In genomic region chr9:126965541-126966428, GRCh38 we compare ENCODE assay signal across 8 cellular contexts. TPM values are rescaled to one million over a fixed set of nuclear protein-coding genes. Genes with fewer than 3 reads are reported as not detected.
A peak's percentile ranks its signal among the peaks of the same experiment; 100 is the strongest.
DNase-seq lines count a peak whose midpoint lies in the region; TF ChIP-seq lines count a peak whose summit lies in the region.

No MANE protein-coding gene starts in this region.

- H3K27ac ChIP-seq in GM23248 (no peak overlapping the region), osteoblast (ENCODE audit: low read depth, low read length) (no peak overlapping the region)

- H3K4me2 ChIP-seq in GM23248 (ENCODE audit: unreplicated experiment), result no peak overlapping the region
- peak overlapping the region; percentile 75 for H3K4me2 ChIP-seq in osteoblast (ENCODE audit: insufficient read depth, low read length)

- H3K9me2 ChIP-seq in GM23248 (ENCODE audit: insufficient read depth), result no peaks in the 10 kb centered on the region

- H3K9ac ChIP-seq in GM23248, result no peak overlapping the region

- H3K36me3 ChIP-seq in GM23248 (ENCODE audit: low read depth) (no peaks in the 10 kb centered on the region), osteoblast (ENCODE audit: insufficient read depth, low read length) (no peaks in the 10 kb centered on the region)

- H3K4me3 ChIP-seq in GM23248, result no peak overlapping the region
- H3K4me3 ChIP-seq in osteoblast (ENCODE audit: insufficient read depth, low read length), result peak overlapping the region; percentile 45

- H3F3A ChIP-seq in GM23248 (ENCODE audit: insufficient read depth), result no peaks in the 10 kb centered on the region

- in situ Hi-C loops in GM23248 (cut with MboI), result no loop called here

- H4K20me1 ChIP-seq in GM23248 (ENCODE audit: insufficient read depth), result no peaks in the 10 kb centered on the region
- H4K20me1 ChIP-seq in osteoblast (ENCODE audit: insufficient read depth, low read length), result no peaks in the 10 kb centered on the region

- TF ChIP-seq CTCF in AG09319 (IDR thresholded peaks at IDR 0.05; ENCODE audit: low read depth, low read length), result peak; percentile 98
- peak; percentile 96 for TF ChIP-seq CTCF in osteoblast (IDR thresholded peaks at IDR 0.05; ENCODE audit: extremely low read depth, low read depth, low read length)

- H3K27me3 ChIP-seq in GM23248 (replicated peaks; ENCODE audit: insufficient read depth), result no peaks in the 10 kb centered on the region
- no peaks in the 10 kb centered on the region for H3K27me3 ChIP-seq in osteoblast (ENCODE audit: insufficient read depth, low read length)

- DNase-seq in AG09319 (ENCODE audit: extremely low read depth, low read depth), result peak; percentile 37
- DNase-seq in GM23248, result peak; percentile 77
- DNase-seq in NOMO-1 treated with dmso at 0.1 percent for 144 hours (lab: John Stamatoyannopoulos, UW; ENCODE audit: unreplicated experiment), result peak; percentile 11
- DNase-seq in activated T-cell treated with anti-CD3 and anti-CD28 coated beads for 48 hours (ENCODE audit: low read depth), result peak; percentile 21
- peak; percentile 45 for DNase-seq in fibroblast of the conjunctiva (ENCODE audit: low read depth)
- DNase-seq in osteoblast (ENCODE audit: insufficient read length, low spot score, missing footprints), result peak; percentile 95
- DNase-seq in NCI-H128 (lab: John Stamatoyannopoulos, UW; ENCODE audit: unreplicated experiment), result no peak
- DNase-seq in OCI-M2 (lab: John Stamatoyannopoulos, UW; ENCODE audit: unreplicated experiment), result no peak

- no peaks in the 10 kb centered on the region for H3K9me3 ChIP-seq in GM23248 (ENCODE audit: low read depth)
- H3K9me3 ChIP-seq in osteoblast (ENCODE audit: low read depth, low read length), result no peaks in the 10 kb centered on the region

- 0 out of 2 replicates have a peak overlapping the region, but pooled peaks have one; percentile 26 for H2AFZ ChIP-seq in GM23248
- peak overlapping the region; percentile 80 for H2AFZ ChIP-seq in osteoblast (ENCODE audit: low read length)

- WGBS in GM23248 (ENCODE audit: low coverage in 1 of 2, low lambda C conversion rate in 2 of 2, missing lambda C conversion rate in 2 of 2), 2 experiments, result 36 to 39% methylated on average over 12 of the region's 12 CpGs

- H3K4me1 ChIP-seq in GM23248 (ENCODE audit: insufficient read depth) (no peaks in the 10 kb centered on the region), osteoblast (ENCODE audit: insufficient read depth, low read length) (no peaks in the 10 kb centered on the region)

- H3K79me2 ChIP-seq in GM23248 (ENCODE audit: insufficient read depth), result no peaks in the 10 kb centered on the region
- no peaks in the 10 kb centered on the region for H3K79me2 ChIP-seq in osteoblast (ENCODE audit: insufficient read depth, low read length)

RNA-seq across cellular contexts. Expression of gene RALGPS1, which starts 51.2 kb away (rescaled TPM):
- total RNA-seq in GM23248 (2014; rRNA removed; shearing (Covaris generic)), result 1.8 and 2.1 TPM in 2 replicates
- polyA plus RNA-seq in GM23248 (2016; fragmentation: Nextera tagmentation; extraction: Ambion mirVana), result 0.54 and 0.71 TPM in 2 replicates
- 5.1 and 5.3 TPM in 2 replicates for total RNA-seq in osteoblast

Comparison
In these comparisons a context has a peak if more than half of its experiments do, and no peak if none do; other contexts are left out.
1. DNase-seq: peak in AG09319 (single experiment), GM23248 (single experiment), NOMO-1 treated with dmso at 0.1 percent for 144 hours (single experiment), activated T-cell treated with anti-CD3 and anti-CD28 coated beads for 48 hours (single experiment), fibroblast of the conjunctiva (single experiment) and osteoblast (single experiment); none in NCI-H128 (single experiment) and OCI-M2 (single experiment).